ENCODE assay signal across 28 cellular contexts in genomic region chr10:21056461-21056860, GRCh38.
"Had no signal": no experiment of that assay in that cellular context is flagged by ENCODE, and none has a peak within 500 bp of the region (broad histone marks: within the 10 kb centered on the region; RNA-seq: fewer than 3 reads in every experiment).

No MANE protein-coding gene starts in this region.

- H3K27ac ChIP-seq: stomach, suprapubic skin, testis, thoracic aorta, thyroid gland, tibial artery, tibial nerve, transverse colon, upper lobe of left lung, upper lobe of right lung, uterus, vagina had no signal

- H3K4me1 ChIP-seq: stomach, suprapubic skin, tibial artery, tibial nerve, transverse colon, upper lobe of right lung, uterus, vagina had no signal

- H3K36me3 ChIP-seq: stomach, suprapubic skin, thoracic aorta, thyroid gland, tibial artery, transverse colon, upper lobe of left lung, upper lobe of right lung, uterus, vagina had no signal

- H3K4me3 ChIP-seq: stomach, suprapubic skin, testis, thoracic aorta, thyroid gland, tibial artery, tibial nerve, transverse colon, upper lobe of left lung, upper lobe of right lung, uterus, vagina had no signal

- ATAC-seq: stimulated activated effector memory CD8-positive, alpha-beta T cell treated with anti-CD3 and anti-CD28 coated beads, Interleukin-12 subunit alpha, Interleukin-12 subunit beta, amount 100 ng/mL, for 72 hours; stimulated activated memory B cell treated with anti-CD40 and anti-IgM and Interleukin-4, amounts not matched to agents 10 μg/mL and 1 μg/mL and 100 μg/mL, for 72 hours; stimulated activated naive B cell treated with anti-CD40 and anti-IgM and Interleukin-4, amounts not matched to agents 10 μg/mL and 1 μg/mL and 100 μg/mL, for 72 hours; stimulated activated naive CD8-positive, alpha-beta T cell treated with anti-CD3 and anti-CD28 coated beads, Interleukin-15, Interleukin-2, amounts not matched to agents 100 U/mL and 50 U/mL, for 24 hours; upper lobe of right lung had no signal

- H3K27me3 ChIP-seq: stomach, suprapubic skin, testis, thyroid gland, tibial artery, tibial nerve, transverse colon, upper lobe of left lung, upper lobe of right lung, uterus, vagina had no signal

- H3K4me1 Mint-ChIP-seq: stimulated activated effector memory CD8-positive, alpha-beta T cell treated with anti-CD3 and anti-CD28 coated beads, Interleukin-12 subunit alpha, Interleukin-12 subunit beta, amount 100 ng/mL, for 72 hours; stimulated activated memory B cell treated with anti-CD40 and anti-IgM and Interleukin-4, amounts not matched to agents 10 μg/mL and 1 μg/mL and 100 μg/mL, for 72 hours; stimulated activated naive B cell treated with anti-CD40 and anti-IgM and Interleukin-4, amounts not matched to agents 10 μg/mL and 1 μg/mL and 100 μg/mL, for 72 hours had no signal

- H3K9me3 ChIP-seq: testis, thyroid gland, uterus, vagina had no signal

- H3K36me3 Mint-ChIP-seq: stimulated activated effector memory CD8-positive, alpha-beta T cell treated with anti-CD3 and anti-CD28 coated beads, Interleukin-12 subunit alpha, Interleukin-12 subunit beta, amount 100 ng/mL, for 72 hours; stimulated activated memory B cell treated with anti-CD40 and anti-IgM and Interleukin-4, amounts not matched to agents 10 μg/mL and 1 μg/mL and 100 μg/mL, for 72 hours; stimulated activated naive B cell treated with anti-CD40 and anti-IgM and Interleukin-4, amounts not matched to agents 10 μg/mL and 1 μg/mL and 100 μg/mL, for 72 hours; type B pancreatic cell had no signal

- H3K27me3 Mint-ChIP-seq: stimulated activated memory B cell treated with anti-CD40 and anti-IgM and Interleukin-4, amounts not matched to agents 10 μg/mL and 1 μg/mL and 100 μg/mL, for 72 hours; stimulated activated naive B cell treated with anti-CD40 and anti-IgM and Interleukin-4, amounts not matched to agents 10 μg/mL and 1 μg/mL and 100 μg/mL, for 72 hours; stimulated activated naive CD8-positive, alpha-beta T cell treated with anti-CD3 and anti-CD28 coated beads, Interleukin-15, Interleukin-2, amounts not matched to agents 100 ng/mL and 50 ng/mL, for 24 hours; type B pancreatic cell had no signal

- H3K4me3 Mint-ChIP-seq: stimulated activated effector memory CD8-positive, alpha-beta T cell treated with anti-CD3 and anti-CD28 coated beads, Interleukin-12 subunit alpha, Interleukin-12 subunit beta, amount 100 ng/mL, for 72 hours; stimulated activated memory B cell treated with anti-CD40 and anti-IgM and Interleukin-4, amounts not matched to agents 10 μg/mL and 1 μg/mL and 100 μg/mL, for 72 hours; stimulated activated naive B cell treated with anti-CD40 and anti-IgM and Interleukin-4, amounts not matched to agents 10 μg/mL and 1 μg/mL and 100 μg/mL, for 72 hours; stimulated activated naive CD8-positive, alpha-beta T cell treated with anti-CD3 and anti-CD28 coated beads, Interleukin-15, Interleukin-2, amounts not matched to agents 100 ng/mL and 50 ng/mL, for 24 hours; type B pancreatic cell had no signal

- H3K27ac Mint-ChIP-seq: stimulated activated effector memory CD8-positive, alpha-beta T cell treated with anti-CD3 and anti-CD28 coated beads, Interleukin-12 subunit alpha, Interleukin-12 subunit beta, amount 100 ng/mL, for 72 hours; stimulated activated memory B cell treated with anti-CD40 and anti-IgM and Interleukin-4, amounts not matched to agents 10 μg/mL and 1 μg/mL and 100 μg/mL, for 72 hours; stimulated activated naive B cell treated with anti-CD40 and anti-IgM and Interleukin-4, amounts not matched to agents 10 μg/mL and 1 μg/mL and 100 μg/mL, for 72 hours; stimulated activated naive CD8-positive, alpha-beta T cell treated with anti-CD3 and anti-CD28 coated beads, Interleukin-15, Interleukin-2, amounts not matched to agents 100 ng/mL and 50 ng/mL, for 24 hours; type B pancreatic cell had no signal

- FAIRE-seq: urothelium cell line had no signal

- DNase-seq: stimulated activated CD4-positive, alpha-beta T cell treated with anti-CD3 and anti-CD28 coated beads, Interleukin-2, amount 100 ng/mL, for 48 hours; stimulated activated CD4-positive, alpha-beta T cell treated with anti-CD3 and anti-CD28 coated beads, Interleukin-4, amount 100 ng/mL, for 1 hour; stimulated activated CD4-positive, alpha-beta T cell treated with anti-CD3 and anti-CD28 coated beads, Interleukin-4, amount 100 ng/mL, for 24 hours; stimulated activated CD4-positive, alpha-beta T cell treated with anti-CD3 and anti-CD28 coated beads, Interleukin-4, amount 100 ng/mL, for 4 hours; stimulated activated CD8-positive, alpha-beta memory T cell treated with anti-CD3 and anti-CD28 coated beads, Interleukin-4, amount 100 ng/mL, for 48 hours; stimulated activated naive B cell treated with anti-CD40 and anti-IgM and Interleukin-4, amounts not matched to agents 10 μg/mL and 1 μg/mL and 100 μg/mL, for 72 hours; stimulated activated naive CD4-positive, alpha-beta T cell; stimulated activated naive CD4-positive, alpha-beta T cell treated with Interleukin-2 at 50 U/mL for 16 hours; stimulated activated naive CD8-positive, alpha-beta T cell treated with anti-CD3 and anti-CD28 coated beads, Interleukin-15, amount 100 ng/mL, for 72 hours; stimulated activated naive CD8-positive, alpha-beta T cell treated with anti-CD3 and anti-CD28 coated beads, Interleukin-15, Interleukin-2, amounts not matched to agents 100 U/mL and 50 U/mL, for 24 hours; stomach; substantia nigra; testis; thyroid gland; tibial artery; transverse colon; upper lobe of left lung; upper lobe of right lung; uterus had no signal
